In genomic region chr9:70901013-70901412, GRCh38 we compare ENCODE assay signal across 16 cellular contexts.
"Had no signal": no experiment of that assay in that cellular context is flagged by ENCODE, and none has a peak within 500 bp of the region (broad histone marks: within the 10 kb centered on the region; RNA-seq: fewer than 3 reads in every experiment).

No MANE protein-coding gene starts in this region.

- H3K27me3 ChIP-seq: gastroesophageal sphincter, neural progenitor cell, ovary had no signal

- H3K36me3 ChIP-seq: gastroesophageal sphincter, neural progenitor cell, ovary had no signal

- H3K27ac ChIP-seq: gastroesophageal sphincter, neural progenitor cell, ovary had no signal

- H3K27ac Mint-ChIP-seq: effector memory CD8-positive, alpha-beta T cell; natural killer cell treated with Interleukin-12 subunit alpha and Interleukin-12 subunit beta and Interleukin-15 and Interleukin-18, amount 100 ng/mL, for 72 hours; neural progenitor cell had no signal

- H3K9me3 Mint-ChIP-seq: effector memory CD8-positive, alpha-beta T cell; natural killer cell treated with Interleukin-12 subunit alpha and Interleukin-12 subunit beta and Interleukin-15 and Interleukin-18, amount 100 ng/mL, for 72 hours; neural progenitor cell had no signal

- H3K4me2 ChIP-seq: neural progenitor cell, smooth muscle cell had no signal

- ATAC-seq: effector memory CD8-positive, alpha-beta T cell; gastroesophageal sphincter; left colon; left ventricle myocardium superior; natural killer cell treated with Interleukin-12 subunit alpha and Interleukin-12 subunit beta and Interleukin-15 and Interleukin-18, amount 100 ng/mL, for 72 hours; right cardiac atrium had no signal

- H3K4me1 ChIP-seq: gastroesophageal sphincter had no signal

- H3K27me3 Mint-ChIP-seq: effector memory CD8-positive, alpha-beta T cell had no signal

- FAIRE-seq: kidney had no signal

- H3K4me3 Mint-ChIP-seq: effector memory CD8-positive, alpha-beta T cell; natural killer cell treated with Interleukin-12 subunit alpha and Interleukin-12 subunit beta and Interleukin-15 and Interleukin-18, amount 100 ng/mL, for 72 hours; neural progenitor cell had no signal

- H3K9me3 ChIP-seq: gastroesophageal sphincter, ovary had no signal

- H2AFZ ChIP-seq: neural progenitor cell had no signal

- H3K36me3 Mint-ChIP-seq: natural killer cell treated with Interleukin-12 subunit alpha and Interleukin-12 subunit beta and Interleukin-15 and Interleukin-18, amount 100 ng/mL, for 72 hours; neural progenitor cell had no signal

- H3K9ac ChIP-seq: neural progenitor cell had no signal

- H3K4me3 ChIP-seq: gastroesophageal sphincter, neural progenitor cell, ovary, smooth muscle cell had no signal

- DNase-seq: effector memory CD8-positive, alpha-beta T cell; erythroblast; glutamatergic neuron; kidney; left colon; left ventricle myocardium superior; nucleus accumbens; ovary; right cardiac atrium; stimulated activated CD4-positive, alpha-beta T cell treated with anti-CD3 and anti-CD28 coated beads, Interleukin-2, amount 100 ng/mL, for 48 hours; stimulated activated naive CD4-positive, alpha-beta T cell treated with Interleukin-2 at 50 U/mL for 16 hours; trophoblast cell had no signal
